34 cellular contexts compared by ENCODE assay signal in the genomic region with DNA sequence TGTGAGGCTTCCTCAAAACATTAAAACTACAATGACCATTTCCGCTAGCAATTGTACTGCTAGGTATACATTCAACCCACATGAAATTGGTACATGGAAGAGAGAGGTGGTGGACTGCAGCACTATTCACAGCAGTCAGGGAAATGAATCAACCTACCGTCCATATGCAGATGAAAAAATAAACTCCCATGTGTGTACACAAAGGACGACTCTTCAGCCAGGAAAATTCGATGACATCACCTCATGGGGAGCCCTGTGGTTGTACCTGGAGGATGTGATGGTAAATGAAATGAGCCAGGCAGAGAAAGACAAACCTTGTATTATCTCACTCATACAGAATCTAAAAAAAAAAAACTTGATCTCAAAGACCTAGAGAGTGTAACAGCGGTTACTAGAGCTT. TPM values are rescaled to one million over a fixed set of nuclear protein-coding genes. Genes with fewer than 3 reads are reported as not detected.
A peak's percentile ranks its signal among the peaks of the same experiment; 100 is the strongest.
DNase-seq lines count a peak whose midpoint lies in the region; ATAC-seq and TF ChIP-seq lines count a peak whose summit lies in the region.
"Had no signal": no experiment of that assay in that cellular context is flagged by ENCODE, and none has a peak within 500 bp of the region (broad histone marks: within the 10 kb centered on the region; RNA-seq: fewer than 3 reads in every experiment).

No MANE protein-coding gene starts in this region.

- no peak overlapping the region for H3K9ac ChIP-seq in endodermal cell (ENCODE audit: extremely low read depth, low read length, poor library complexity, severe bottlenecking)
- H3K9ac ChIP-seq: GM23248 had no signal

- H3K4me3 Mint-ChIP-seq in endodermal cell: no peak overlapping the region
- no peak overlapping the region for H3K4me3 Mint-ChIP-seq in osteocyte (ENCODE audit: unreplicated experiment)
- H3K4me3 Mint-ChIP-seq: activated CD4-positive, alpha-beta memory T cell treated with anti-CD3 and anti-CD28 coated beads for 36 hours; activated naive CD4-positive, alpha-beta T cell treated with anti-CD3 and anti-CD28 coated beads, Interleukin-2, amount 50 U/mL, for 24 hours; activated T-helper 17 cell treated with anti-CD3 and anti-CD28 coated beads, Interleukin-2, amount 50 U/mL, for 72 hours; CD4-positive, CD25-positive, alpha-beta regulatory T cell; HFFc6; stimulated activated effector memory CD8-positive, alpha-beta T cell treated with anti-CD3 and anti-CD28 coated beads, Interleukin-12 subunit alpha, Interleukin-12 subunit beta, amount 100 ng/mL, for 72 hours had no signal

- H3K27me3 Mint-ChIP-seq in endodermal cell (ENCODE audit: insufficient read depth): no peaks in the 10 kb centered on the region
- H3K27me3 Mint-ChIP-seq in osteocyte (ENCODE audit: unreplicated experiment): no peaks in the 10 kb centered on the region
- H3K27me3 Mint-ChIP-seq: activated CD4-positive, alpha-beta memory T cell treated with anti-CD3 and anti-CD28 coated beads for 36 hours; activated naive CD4-positive, alpha-beta T cell treated with anti-CD3 and anti-CD28 coated beads, Interleukin-2, amount 50 U/mL, for 24 hours; activated T-helper 17 cell treated with anti-CD3 and anti-CD28 coated beads, Interleukin-2, amount 50 U/mL, for 72 hours; CD4-positive, CD25-positive, alpha-beta regulatory T cell had no signal

- ATAC-seq in omental fat pad (ENCODE audit: low FRiP score) (no peak), HG03469 (IDR thresholded peaks at IDR 0.05; ENCODE audit: unreplicated experiment) (no peak)
- ATAC-seq: activated T-helper 17 cell treated with anti-CD3 and anti-CD28 coated beads, Interleukin-2, amount 50 U/mL, for 72 hours; left lung; psoas muscle; stimulated activated effector memory CD8-positive, alpha-beta T cell treated with anti-CD3 and anti-CD28 coated beads, Interleukin-12 subunit alpha, Interleukin-12 subunit beta, amount 100 ng/mL, for 72 hours had no signal

- H3K4me1 Mint-ChIP-seq in endodermal cell (no peaks in the 10 kb centered on the region), osteocyte (ENCODE audit: unreplicated experiment) (no peaks in the 10 kb centered on the region)
- H3K4me1 Mint-ChIP-seq: activated naive CD4-positive, alpha-beta T cell treated with anti-CD3 and anti-CD28 coated beads, Interleukin-2, amount 50 U/mL, for 24 hours; activated T-helper 17 cell treated with anti-CD3 and anti-CD28 coated beads, Interleukin-2, amount 50 U/mL, for 72 hours; CD4-positive, CD25-positive, alpha-beta regulatory T cell; stimulated activated effector memory CD8-positive, alpha-beta T cell treated with anti-CD3 and anti-CD28 coated beads, Interleukin-12 subunit alpha, Interleukin-12 subunit beta, amount 100 ng/mL, for 72 hours had no signal

- WGBS in endodermal cell (ENCODE audit: insufficient coverage in 1 of 2, insufficient read length in 1 of 2), 2 experiments: 79 to 100% methylated on average over 1 to 3 of the region's 5 CpGs

- TF ChIP-seq CTCF in endodermal cell (conservative IDR thresholded peaks at IDR 0.05): no peak
- no peak for TF ChIP-seq CTCF in osteocyte (IDR thresholded peaks at IDR 0.05)
- TF ChIP-seq CTCF in omental fat pad (IDR thresholded peaks at IDR 0.05): no peak

- H3K36me3 Mint-ChIP-seq in endodermal cell (ENCODE audit: low read depth) (peaks cover 8% of the 10 kb centered on the region), osteocyte (ENCODE audit: unreplicated experiment) (peaks cover 3% of the 10 kb centered on the region)
- H3K36me3 Mint-ChIP-seq: activated CD4-positive, alpha-beta memory T cell treated with anti-CD3 and anti-CD28 coated beads for 36 hours had no signal

- H3K9me3 ChIP-seq in endodermal cell (ENCODE audit: control insufficient read depth, low read length): no peaks in the 10 kb centered on the region
- H3K9me3 ChIP-seq: left lung, neutrophil, psoas muscle, sigmoid colon, suprapubic skin had no signal

- no peaks in the 10 kb centered on the region for H3K9me3 Mint-ChIP-seq in endodermal cell
- no peaks in the 10 kb centered on the region for H3K9me3 Mint-ChIP-seq in osteocyte (ENCODE audit: unreplicated experiment)
- H3K9me3 Mint-ChIP-seq: activated CD4-positive, alpha-beta memory T cell treated with anti-CD3 and anti-CD28 coated beads for 36 hours; activated naive CD4-positive, alpha-beta T cell treated with anti-CD3 and anti-CD28 coated beads, Interleukin-2, amount 50 U/mL, for 24 hours; activated T-helper 17 cell treated with anti-CD3 and anti-CD28 coated beads, Interleukin-2, amount 50 U/mL, for 72 hours; CD4-positive, CD25-positive, alpha-beta regulatory T cell; HFFc6; stimulated activated effector memory CD8-positive, alpha-beta T cell treated with anti-CD3 and anti-CD28 coated beads, Interleukin-12 subunit alpha, Interleukin-12 subunit beta, amount 100 ng/mL, for 72 hours had no signal

- H3K4me3 ChIP-seq in endodermal cell (ENCODE audit: low read length): no peak overlapping the region
- H3K4me3 ChIP-seq: GM23248, left lung, psoas muscle, sigmoid colon, SK-N-MC, suprapubic skin had no signal

- H3K27ac ChIP-seq in endodermal cell (ENCODE audit: low read depth, low read length): no peak overlapping the region
- H3K27ac ChIP-seq: GM23248, left lung, neutrophil, psoas muscle, RWPE1, sigmoid colon, SK-N-MC, suprapubic skin had no signal

- no peaks in the 10 kb centered on the region for H3K4me1 ChIP-seq in endodermal cell (ENCODE audit: control insufficient read depth, insufficient read depth, low read length)
- H3K4me1 ChIP-seq: left lung, psoas muscle, sigmoid colon, suprapubic skin had no signal

- DNase-seq in NCI-H1417 (lab: John Stamatoyannopoulos, UW) (peak in 2 of 3 experiments; percentile 4 to 10), NCI-H1417 treated with DMSO at 0.1 percent for 48 hours (lab: John Stamatoyannopoulos, UW) (no peak), COLO668 (lab: John Stamatoyannopoulos, UW; ENCODE audit: unreplicated experiment) (peak; percentile 22), NCI-H2029 (lab: John Stamatoyannopoulos, UW) (peak; percentile 34), endodermal cell (no peak), osteocyte (ENCODE audit: extremely low spot score, unreplicated experiment) (no peak), omental fat pad (ENCODE audit: low spot score) (no peak)
- DNase-seq: 8988T; activated CD4-positive, alpha-beta memory T cell treated with anti-CD3 and anti-CD28 coated beads for 36 hours; activated CD4-positive, CD25-positive, alpha-beta regulatory T cell treated with anti-CD3 and anti-CD28 coated beads, Interleukin-2, amount 50 U/mL, for 72 hours; amygdala; caudate nucleus; CD4-positive, CD25-positive, alpha-beta regulatory T cell; cortex of kidney; GM23248; HFFc6; hypothalamus; left lung; NCI-H1092; NCI-H2227 treated with DMSO at 0.1 percent for 48 hours; NCI-H82; psoas muscle; sigmoid colon; stimulated activated CD4-positive, alpha-beta T cell treated with anti-CD3 and anti-CD28 coated beads, Interleukin-4, amount 100 ng/mL, for 24 hours had no signal

- H3K27ac Mint-ChIP-seq in endodermal cell (peak overlapping the region; percentile 3), osteocyte (ENCODE audit: unreplicated experiment) (no peak overlapping the region)
- H3K27ac Mint-ChIP-seq: activated CD4-positive, alpha-beta memory T cell treated with anti-CD3 and anti-CD28 coated beads for 36 hours; activated naive CD4-positive, alpha-beta T cell treated with anti-CD3 and anti-CD28 coated beads, Interleukin-2, amount 50 U/mL, for 24 hours; activated T-helper 17 cell treated with anti-CD3 and anti-CD28 coated beads, Interleukin-2, amount 50 U/mL, for 72 hours; HFFc6; stimulated activated effector memory CD8-positive, alpha-beta T cell treated with anti-CD3 and anti-CD28 coated beads, Interleukin-12 subunit alpha, Interleukin-12 subunit beta, amount 100 ng/mL, for 72 hours had no signal

- no peaks in the 10 kb centered on the region for H3K27me3 ChIP-seq in endodermal cell (ENCODE audit: control insufficient read depth, insufficient read depth, low read length, poor library complexity, severe bottlenecking)
- H3K27me3 ChIP-seq: left lung, neutrophil, sigmoid colon, suprapubic skin had no signal

- H3K36me3 ChIP-seq in endodermal cell (ENCODE audit: control insufficient read depth, insufficient read depth, low read length): peaks cover 2% of the 10 kb centered on the region

RNA-seq across cellular contexts. Expression of a gene that starts 23.3 kb away (rescaled TPM):
- total RNA-seq in endodermal cell (not detected), osteocyte (not detected in 2 replicates), omental fat pad (not detected)
- polyA plus RNA-seq in endodermal cell (2013, experiment 1 of 2): not detected
- polyA plus RNA-seq in endodermal cell (2013, experiment 2 of 2): not detected
- total RNA-seq: activated CD4-positive, alpha-beta memory T cell treated with anti-CD3 and anti-CD28 coated beads for 36 hours; activated T-helper 17 cell treated with anti-CD3 and anti-CD28 coated beads, Interleukin-2, amount 50 U/mL, for 72 hours; CD4-positive, CD25-positive, alpha-beta regulatory T cell; GM23248; HFFc6; left lung; psoas muscle; sigmoid colon; suprapubic skin; T-helper 1 cell treated with Interleukin-12 subunit alpha and Interleukin-12 subunit beta and Interleukin-4 antibody, amounts not matched to agents 30 ng/mL and 1 ng/mL, for 36 hours; ureter had no signal
- polyA plus RNA-seq: CD4-positive, CD25-positive, alpha-beta regulatory T cell; GM23248; psoas muscle; sigmoid colon had no signal

RNA-seq across cellular contexts. Expression of a gene that starts 31.1 kb away (rescaled TPM):
- 100 to 1,000 TPM; 113 to 126 TPM for total RNA-seq in endodermal cell
- polyA plus RNA-seq in endodermal cell (2013, experiment 1 of 2): 91.8 TPM
- 79.9 TPM for polyA plus RNA-seq in endodermal cell (2013, experiment 2 of 2)
- 76.2 and 78.2 TPM in 2 replicates for total RNA-seq in osteocyte
- total RNA-seq in omental fat pad: 10 to 100 TPM; 56.1 to 61.7 (median 58.6) TPM

Comparison
In these comparisons a context has a peak if more than half of its experiments do, and no peak if none do; other contexts are left out.
1. DNase-seq: peak in NCI-H1417 (2 of 3), COLO668 (single experiment) and NCI-H2029 (single experiment); none in NCI-H1417 treated with DMSO at 0.1 percent for 48 hours (single experiment), endodermal cell (single experiment), osteocyte (single experiment) and omental fat pad (single experiment).